Comparison of ENCODE assay signal across 1 cellular context in the genomic region with DNA sequence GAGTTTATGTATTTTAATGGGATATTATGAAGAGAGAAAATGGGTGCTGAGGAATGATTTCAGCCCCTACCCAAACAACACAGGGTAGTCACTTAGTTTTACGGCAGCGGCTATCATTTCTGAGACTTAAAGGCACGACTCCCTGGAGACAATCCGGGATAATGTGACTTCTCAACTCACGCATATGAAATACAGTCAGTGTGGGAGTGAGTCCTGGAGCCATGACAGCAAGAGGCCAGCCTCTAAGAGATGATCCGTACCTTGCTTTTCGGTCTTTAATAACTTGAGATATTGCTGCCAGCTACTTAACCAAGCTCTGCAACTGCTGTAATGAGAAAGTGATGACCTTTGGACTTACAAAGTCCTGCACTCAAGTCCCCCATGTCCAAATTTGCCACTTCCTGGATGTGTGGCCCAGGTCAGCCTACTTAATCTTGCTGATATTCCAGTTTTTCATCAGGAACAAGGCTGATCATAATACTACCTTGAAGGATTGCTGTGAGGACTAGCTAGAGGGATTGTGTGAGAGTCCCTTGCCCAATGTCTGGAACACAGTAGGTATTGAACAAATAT.
TF ChIP-seq lines count a peak whose summit lies in the region.

No MANE protein-coding gene starts in this region.

TF ChIP-seq in A549, 52 proteins besides CTCF, POLR2A, EP300 and RAD21:
- no peak for TF ChIP-seq GATA3 (IDR thresholded peaks at IDR 0.05; ENCODE audit: borderline replicate concordance)
- TF ChIP-seq ZSCAN20 (CRISPR knock-in tag; IDR thresholded peaks at IDR 0.05) = no peak
- TF ChIP-seq FOXS1 (CRISPR knock-in tag; IDR thresholded peaks at IDR 0.05) = no peak
- no peak for TF ChIP-seq POLR2AphosphoS2 (conservative IDR thresholded peaks at IDR 0.05; ENCODE audit: low read length)
- no peak for TF ChIP-seq RARB (CRISPR knock-in tag; IDR thresholded peaks at IDR 0.05)
- no peak for TF ChIP-seq ESRRA (IDR thresholded peaks at IDR 0.05; ENCODE audit: borderline replicate concordance, low read length)
- no peak for TF ChIP-seq BCL3 (IDR thresholded peaks at IDR 0.05)
- no peak for TF ChIP-seq CHD2 (IDR thresholded peaks at IDR 0.05; ENCODE audit: low read length, partially characterized antibody)
- TF ChIP-seq NFE2L2 (conservative IDR thresholded peaks at IDR 0.05; ENCODE audit: low read length) = no peak
- TF ChIP-seq MAFK (IDR thresholded peaks at IDR 0.05; ENCODE audit: partially characterized antibody) = no peak
- TF ChIP-seq FOSB (CRISPR knock-in tag; IDR thresholded peaks at IDR 0.05) = no peak
- TF ChIP-seq EHF (CRISPR knock-in tag; IDR thresholded peaks at IDR 0.05) = no peak
- TF ChIP-seq, protein P1, sequence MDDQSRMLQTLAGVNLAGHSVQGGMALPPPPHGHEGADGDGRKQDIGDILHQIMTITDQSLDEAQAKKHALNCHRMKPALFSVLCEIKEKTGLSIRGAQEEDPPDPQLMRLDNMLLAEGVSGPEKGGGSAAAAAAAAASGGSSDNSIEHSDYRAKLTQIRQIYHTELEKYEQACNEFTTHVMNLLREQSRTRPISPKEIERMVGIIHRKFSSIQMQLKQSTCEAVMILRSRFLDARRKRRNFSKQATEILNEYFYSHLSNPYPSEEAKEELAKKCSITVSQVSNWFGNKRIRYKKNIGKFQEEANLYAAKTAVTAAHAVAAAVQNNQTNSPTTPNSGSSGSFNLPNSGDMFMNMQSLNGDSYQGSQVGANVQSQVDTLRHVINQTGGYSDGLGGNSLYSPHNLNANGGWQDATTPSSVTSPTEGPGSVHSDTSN (IDR thresholded peaks at IDR 0.05) = no peak
- no peak for TF ChIP-seq RFX5 (IDR thresholded peaks at IDR 0.05)
- no peak for TF ChIP-seq CBX8 (IDR thresholded peaks at IDR 0.05)
- TF ChIP-seq, protein P2, sequence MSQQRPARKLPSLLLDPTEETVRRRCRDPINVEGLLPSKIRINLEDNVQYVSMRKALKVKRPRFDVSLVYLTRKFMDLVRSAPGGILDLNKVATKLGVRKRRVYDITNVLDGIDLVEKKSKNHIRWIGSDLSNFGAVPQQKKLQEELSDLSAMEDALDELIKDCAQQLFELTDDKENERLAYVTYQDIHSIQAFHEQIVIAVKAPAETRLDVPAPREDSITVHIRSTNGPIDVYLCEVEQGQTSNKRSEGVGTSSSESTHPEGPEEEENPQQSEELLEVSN (IDR thresholded peaks at IDR 0.05; ENCODE audit: borderline replicate concordance, low read depth) = no peak
- no peak for TF ChIP-seq CHD4 (IDR thresholded peaks at IDR 0.05; ENCODE audit: borderline replicate concordance)
